17 cellular contexts compared by ENCODE assay signal in genomic region chr10:45440511-45441062, GRCh38.
"Had no signal": no experiment of that assay in that cellular context is flagged by ENCODE, and none has a peak within 500 bp of the region (broad histone marks: within the 10 kb centered on the region; RNA-seq: fewer than 3 reads in every experiment).

No MANE protein-coding gene starts in this region.

- H3K9me3 ChIP-seq: lower lobe of right lung, thoracic aorta, upper lobe of left lung had no signal

- H3K4me2 ChIP-seq: smooth muscle cell had no signal

- H3K9me3 Mint-ChIP-seq: neural crest cell had no signal

- ATAC-seq: left colon, lower lobe of right lung had no signal

- DNase-seq: activated CD4-positive, alpha-beta T cell treated with anti-CD3 and anti-CD28 coated beads, Interleukin-2, amount 50 U/mL, for 4 hours; activated naive CD4-positive, alpha-beta T cell; aorta; brain microvascular endothelial cell; central memory CD4-positive, alpha-beta T cell; hypothalamus; islet precursor cell; left colon; lower lobe of right lung; stimulated activated CD4-positive, alpha-beta T cell treated with anti-CD3 and anti-CD28 coated beads, Interleukin-4, amount 100 ng/mL, for 1 hour; upper lobe of left lung had no signal

- H3K27ac Mint-ChIP-seq: T-helper 1 cell treated with Interleukin-12 subunit alpha and Interleukin-12 subunit beta and Interleukin-4 antibody, amounts not matched to agents 30 μg/mL and 1 μg/mL, for 36 hours had no signal

- H2AFZ ChIP-seq: parathyroid adenoma had no signal

- H3K4me3 Mint-ChIP-seq: neural crest cell; T-helper 1 cell treated with Interleukin-12 subunit alpha and Interleukin-12 subunit beta and Interleukin-4 antibody, amounts not matched to agents 30 μg/mL and 1 μg/mL, for 36 hours had no signal

- H3K4me1 ChIP-seq: lower lobe of right lung, parathyroid adenoma, upper lobe of left lung had no signal

- H3K36me3 ChIP-seq: brain microvascular endothelial cell, lower lobe of right lung, thoracic aorta, upper lobe of left lung had no signal

- H3K9ac ChIP-seq: parathyroid adenoma had no signal

- H3K4me1 Mint-ChIP-seq: neural crest cell had no signal

- H3K27ac ChIP-seq: brain microvascular endothelial cell, lower lobe of right lung, parathyroid adenoma, thoracic aorta, upper lobe of left lung, VCaP had no signal

- H3K4me3 ChIP-seq: lower lobe of right lung, smooth muscle cell, thoracic aorta, upper lobe of left lung had no signal

- H3K27me3 ChIP-seq: brain microvascular endothelial cell, upper lobe of left lung had no signal
